ENCODE assay signal across 12 cellular contexts in genomic region chr3:156792945-156793344, GRCh38. TPM values are rescaled to one million over a fixed set of nuclear protein-coding genes. Genes with fewer than 3 reads are reported as not detected.
DNase-seq lines count a peak whose midpoint lies in the region; ATAC-seq and TF ChIP-seq lines count a peak whose summit lies in the region.
"Had no signal": no experiment of that assay in that cellular context is flagged by ENCODE, and none has a peak within 500 bp of the region (broad histone marks: within the 10 kb centered on the region; RNA-seq: fewer than 3 reads in every experiment).

No MANE protein-coding gene starts in this region.

- CTCF ChIA-PET in activated naive CD4-positive, alpha-beta T cell treated with anti-CD3 and anti-CD28 coated beads for 36 hours (lab: Charles Lee): interaction anchor here (0.5 to 0.6 kb wide), 2 partner anchors 236 to 302 kb away, joined by 3 read pairs; no protein-coding TSS in a partner anchor

- no peaks in the 10 kb centered on the region for H3K9me3 Mint-ChIP-seq in activated naive CD4-positive, alpha-beta T cell treated with anti-CD3 and anti-CD28 coated beads for 36 hours
- no peaks in the 10 kb centered on the region for H3K9me3 Mint-ChIP-seq in central memory CD8-positive, alpha-beta T cell
- no peaks in the 10 kb centered on the region for H3K9me3 Mint-ChIP-seq in stimulated activated effector memory CD8-positive, alpha-beta T cell treated with anti-CD3 and anti-CD28 coated beads, Interleukin-12 subunit alpha, Interleukin-12 subunit beta, amount 100 ng/mL, for 72 hours
- H3K9me3 Mint-ChIP-seq: stimulated activated naive CD8-positive, alpha-beta T cell treated with anti-CD3 and anti-CD28 coated beads, Interleukin-15, Interleukin-2, amounts not matched to agents 100 ng/mL and 50 ng/mL, for 24 hours had no signal

- H3K4me3 Mint-ChIP-seq in activated naive CD4-positive, alpha-beta T cell treated with anti-CD3 and anti-CD28 coated beads for 36 hours: no peak overlapping the region
- H3K4me3 Mint-ChIP-seq in central memory CD8-positive, alpha-beta T cell: no peak overlapping the region
- H3K4me3 Mint-ChIP-seq in stimulated activated effector memory CD8-positive, alpha-beta T cell treated with anti-CD3 and anti-CD28 coated beads, Interleukin-12 subunit alpha, Interleukin-12 subunit beta, amount 100 ng/mL, for 72 hours: peak overlapping the region; percentile 8
- H3K4me3 Mint-ChIP-seq: stimulated activated naive CD8-positive, alpha-beta T cell treated with anti-CD3 and anti-CD28 coated beads, Interleukin-15, Interleukin-2, amounts not matched to agents 100 ng/mL and 50 ng/mL, for 24 hours had no signal

- H3K27ac ChIP-seq in esophagus squamous epithelium: no peak overlapping the region
- H3K27ac ChIP-seq: BLaER1 treated with 17β-estradiol and CSF1 and Interleukin-3, amounts not matched to agents 10 nM and 100 nM had no signal

- TF ChIP-seq CTCF in esophagus squamous epithelium (IDR thresholded peaks at IDR 0.05): no peak

- DNase-seq in activated naive CD4-positive, alpha-beta T cell treated with anti-CD3 and anti-CD28 coated beads for 36 hours: peak; percentile 21
- DNase-seq in activated naive CD4-positive, alpha-beta T cell treated with anti-CD3 and anti-CD28 coated beads, Interleukin-2, amount 50 U/mL, for 16 hours: no peak
- DNase-seq in MG63 (peak; percentile 48), SIG-M5 (lab: John Stamatoyannopoulos, UW) (no peak), esophagus squamous epithelium (lab: John Stamatoyannopoulos, UW) (no peak)
- no peak for DNase-seq in central memory CD8-positive, alpha-beta T cell (ENCODE audit: low spot score in 2 of 2)
- no peak for DNase-seq in stimulated activated effector memory CD8-positive, alpha-beta T cell treated with anti-CD3 and anti-CD28 coated beads, Interleukin-12 subunit alpha, Interleukin-12 subunit beta, amount 100 ng/mL, for 72 hours (ENCODE audit: low spot score in 2 of 2)

- peaks cover 0 to 30% (median 0%) of the 10 kb centered on the region in 3 donors for H3K4me1 ChIP-seq in esophagus squamous epithelium

- no peaks in the 10 kb centered on the region for H3K27me3 Mint-ChIP-seq in activated naive CD4-positive, alpha-beta T cell treated with anti-CD3 and anti-CD28 coated beads for 36 hours (ENCODE audit: low read depth)
- H3K27me3 Mint-ChIP-seq in central memory CD8-positive, alpha-beta T cell: no peaks in the 10 kb centered on the region
- H3K27me3 Mint-ChIP-seq: stimulated activated naive CD8-positive, alpha-beta T cell treated with anti-CD3 and anti-CD28 coated beads, Interleukin-15, Interleukin-2, amounts not matched to agents 100 ng/mL and 50 ng/mL, for 24 hours had no signal

- TF ChIP-seq POLR2A in esophagus squamous epithelium (IDR thresholded peaks at IDR 0.05): no peak

- peaks cover 21% of the 10 kb centered on the region for H3K4me1 Mint-ChIP-seq in activated naive CD4-positive, alpha-beta T cell treated with anti-CD3 and anti-CD28 coated beads for 36 hours (ENCODE audit: low read depth)
- peaks cover 19% of the 10 kb centered on the region for H3K4me1 Mint-ChIP-seq in central memory CD8-positive, alpha-beta T cell
- H3K4me1 Mint-ChIP-seq in stimulated activated effector memory CD8-positive, alpha-beta T cell treated with anti-CD3 and anti-CD28 coated beads, Interleukin-12 subunit alpha, Interleukin-12 subunit beta, amount 100 ng/mL, for 72 hours: peaks cover 35% of the 10 kb centered on the region

- no peak overlapping the region for H3K4me3 ChIP-seq in MG63
- no peak overlapping the region for H3K4me3 ChIP-seq in esophagus squamous epithelium
- H3K4me3 ChIP-seq: BLaER1 treated with 17β-estradiol and CSF1 and Interleukin-3, amounts not matched to agents 10 nM and 100 nM had no signal

- intact Hi-C loops in activated naive CD4-positive, alpha-beta T cell treated with anti-CD3 and anti-CD28 coated beads for 36 hours (cut with micrococcal nuclease): loop anchor here (2.0 kb wide), 1 partner anchor 24 kb away; no protein-coding TSS in a partner anchor
- intact Hi-C loops in esophagus squamous epithelium (cut with DNase I): no loop called here

- H3K36me3 ChIP-seq in MG63 (peaks cover 4% of the 10 kb centered on the region; the same call in 1 of the 2 replicates), esophagus squamous epithelium (no peaks in the 10 kb centered on the region)
- H3K36me3 ChIP-seq: BLaER1 treated with 17β-estradiol and CSF1 and Interleukin-3, amounts not matched to agents 10 nM and 100 nM had no signal

- no peak overlapping the region for H3K27ac Mint-ChIP-seq in activated naive CD4-positive, alpha-beta T cell treated with anti-CD3 and anti-CD28 coated beads for 36 hours
- H3K27ac Mint-ChIP-seq in central memory CD8-positive, alpha-beta T cell (ENCODE audit: low read depth): peak overlapping the region; percentile 56
- peak overlapping the region; percentile 89 for H3K27ac Mint-ChIP-seq in stimulated activated effector memory CD8-positive, alpha-beta T cell treated with anti-CD3 and anti-CD28 coated beads, Interleukin-12 subunit alpha, Interleukin-12 subunit beta, amount 100 ng/mL, for 72 hours
- H3K27ac Mint-ChIP-seq: stimulated activated naive CD8-positive, alpha-beta T cell treated with anti-CD3 and anti-CD28 coated beads, Interleukin-15, Interleukin-2, amounts not matched to agents 100 ng/mL and 50 ng/mL, for 24 hours had no signal

- no peaks in the 10 kb centered on the region for H3K36me3 Mint-ChIP-seq in activated naive CD4-positive, alpha-beta T cell treated with anti-CD3 and anti-CD28 coated beads for 36 hours (ENCODE audit: low read depth)
- no peaks in the 10 kb centered on the region for H3K36me3 Mint-ChIP-seq in central memory CD8-positive, alpha-beta T cell (ENCODE audit: insufficient read depth)
- no peaks in the 10 kb centered on the region for H3K36me3 Mint-ChIP-seq in stimulated activated effector memory CD8-positive, alpha-beta T cell treated with anti-CD3 and anti-CD28 coated beads, Interleukin-12 subunit alpha, Interleukin-12 subunit beta, amount 100 ng/mL, for 72 hours

- no peaks in the 10 kb centered on the region for H3K27me3 ChIP-seq in MG63
- H3K27me3 ChIP-seq in esophagus squamous epithelium: no peaks in the 10 kb centered on the region
- H3K27me3 ChIP-seq: BLaER1 treated with 17β-estradiol and CSF1 and Interleukin-3, amounts not matched to agents 10 nM and 100 nM had no signal

- peak; percentile 54 for ATAC-seq in central memory CD8-positive, alpha-beta T cell (replicated peaks; ENCODE audit: extremely low read depth, poor library complexity, severe bottlenecking)
- peak; percentile 48 for ATAC-seq in stimulated activated effector memory CD8-positive, alpha-beta T cell treated with anti-CD3 and anti-CD28 coated beads, Interleukin-12 subunit alpha, Interleukin-12 subunit beta, amount 100 ng/mL, for 72 hours
- no peak for ATAC-seq in HG03354 (IDR thresholded peaks at IDR 0.05; ENCODE audit: poor library complexity, severe bottlenecking, unreplicated experiment)

- WGBS in esophagus squamous epithelium, 2 donors: 81 to 92% methylated on average over 2 of the region's 2 CpGs

- H3K9me3 ChIP-seq in MG63 (no peaks in the 10 kb centered on the region), esophagus squamous epithelium (no peaks in the 10 kb centered on the region)
- H3K9me3 ChIP-seq: BLaER1 treated with 17β-estradiol and CSF1 and Interleukin-3, amounts not matched to agents 10 nM and 100 nM had no signal

RNA-seq across cellular contexts. Expression of gene LEKR1, which starts 33.2 kb away (rescaled TPM):
- under 1 TPM; 0.43 to 0.77 TPM for total RNA-seq in activated naive CD4-positive, alpha-beta T cell treated with anti-CD3 and anti-CD28 coated beads for 36 hours
- 1.6 TPM in 1 of 2 replicates, not detected in the other for total RNA-seq in MG63 (2014; rRNA removed; shearing (Covaris generic); ENCODE audit: low replicate concordance)
- total RNA-seq in esophagus squamous epithelium: 1 to 10 TPM in 1 of 4 donors, under 1 TPM in 2, not detected in 1; 0.15 to 1.1 (median 0.57) TPM
- total RNA-seq: glomerular endothelial cell, SK-MEL-5 had no signal

Comparison
In these comparisons a context has a peak if more than half of its experiments do, and no peak if none do; other contexts are left out.
1. DNase-seq: peak in activated naive CD4-positive, alpha-beta T cell treated with anti-CD3 and anti-CD28 coated beads for 36 hours (single experiment) and MG63 (single experiment); none in activated naive CD4-positive, alpha-beta T cell treated with anti-CD3 and anti-CD28 coated beads, Interleukin-2, amount 50 U/mL, for 16 hours (single experiment), central memory CD8-positive, alpha-beta T cell (0 of 2), stimulated activated effector memory CD8-positive, alpha-beta T cell treated with anti-CD3 and anti-CD28 coated beads, Interleukin-12 subunit alpha, Interleukin-12 subunit beta, amount 100 ng/mL, for 72 hours (0 of 2), SIG-M5 (single experiment) and esophagus squamous epithelium (single experiment).